In the genomic region with DNA sequence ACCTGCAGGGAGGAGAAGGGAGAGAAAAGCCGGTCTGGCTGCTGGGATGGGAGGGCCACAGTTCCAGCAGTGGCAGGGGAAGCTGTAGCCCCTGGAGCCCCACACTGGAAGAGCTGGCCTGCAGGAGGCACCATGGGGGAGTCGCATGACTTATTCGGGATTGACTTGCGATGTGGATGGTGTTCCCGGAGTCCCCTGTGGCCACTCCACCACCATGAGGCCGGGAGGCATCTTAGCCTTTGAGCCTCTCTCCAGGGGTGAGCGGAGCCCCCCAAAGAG, we compare ENCODE assay signal across 5 cellular contexts.
"Had no signal": no experiment of that assay in that cellular context is flagged by ENCODE, and none has a peak within 500 bp of the region (broad histone marks: within the 10 kb centered on the region; RNA-seq: fewer than 3 reads in every experiment).

No MANE protein-coding gene starts in this region.

- H2AFZ ChIP-seq: GM23248 had no signal

- DNase-seq: GM23248, KBM-7 had no signal

- H3K4me1 ChIP-seq: HAP-1 had no signal

- H3K27ac Mint-ChIP-seq: IgD-negative memory B cell had no signal

- H3K36me3 ChIP-seq: HAP-1 had no signal

- H3K9me3 ChIP-seq: HAP-1 had no signal

- H3K4me3 Mint-ChIP-seq: IgD-negative memory B cell had no signal

- H3K9ac ChIP-seq: GM23248 had no signal

- H3K9me3 Mint-ChIP-seq: IgD-negative memory B cell had no signal

- H3K27ac ChIP-seq: GM23248, HL-60 had no signal

- H3K4me1 Mint-ChIP-seq: IgD-negative memory B cell had no signal

- H3K4me3 ChIP-seq: GM23248, HAP-1 had no signal
